9 cellular contexts compared by ENCODE assay signal in the genomic region with DNA sequence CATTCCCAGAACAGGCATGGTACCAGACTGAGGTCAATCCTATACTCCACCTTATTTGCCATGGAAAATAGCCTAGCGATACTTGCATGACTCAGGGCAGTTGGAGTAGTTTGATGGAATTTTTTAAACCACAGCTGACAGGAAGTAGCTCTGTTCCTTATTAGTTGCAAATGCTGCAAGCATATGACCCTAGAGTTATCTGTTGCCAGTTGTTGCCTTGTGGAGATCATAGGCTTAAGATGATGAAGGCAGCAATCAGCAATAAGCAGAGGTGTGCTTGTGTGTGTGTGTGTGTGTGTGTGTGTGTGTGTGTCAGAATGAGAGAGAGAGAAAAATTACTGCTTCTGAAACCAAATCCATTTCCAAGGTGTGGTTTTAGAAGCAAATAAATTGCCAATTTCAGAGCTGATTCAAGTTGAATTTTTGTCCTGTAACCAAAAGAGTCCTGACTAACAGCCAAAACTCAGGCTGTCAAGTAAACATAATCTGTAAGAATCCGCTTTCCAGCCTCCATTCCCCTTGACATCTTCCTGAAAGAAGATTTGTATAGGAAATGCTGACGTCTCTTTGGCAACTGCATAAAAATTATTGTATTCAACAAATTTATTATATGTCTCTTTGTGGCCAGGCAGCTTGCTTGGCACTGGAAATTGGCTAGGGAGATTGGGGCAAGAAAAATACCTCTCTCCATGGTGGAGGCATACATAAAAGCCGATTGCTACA.
A peak's percentile ranks its signal among the peaks of the same experiment; 100 is the strongest.
DNase-seq lines count a peak whose midpoint lies in the region; ATAC-seq, FAIRE-seq and TF ChIP-seq lines count a peak whose summit lies in the region.
"Had no signal": no experiment of that assay in that cellular context is flagged by ENCODE, and none has a peak within 500 bp of the region (broad histone marks: within the 10 kb centered on the region; RNA-seq: fewer than 3 reads in every experiment).

No MANE protein-coding gene starts in this region.

- TF ChIP-seq POLR2A in body of pancreas (IDR thresholded peaks at IDR 0.05), result no peak

- H3K27me3 ChIP-seq in body of pancreas, result no peaks in the 10 kb centered on the region

- TF ChIP-seq CTCF in body of pancreas (IDR thresholded peaks at IDR 0.05), result no peak

- 45 to 62% methylated on average over 4 of the region's 4 CpGs for WGBS in body of pancreas, 2 donors

- intact Hi-C loops in Right ventricle myocardium inferior (cut with DNase I), result no loop called here
- intact Hi-C loops in cardiac septum (cut with DNase I), result loop anchor here (2.0 kb wide), 1 partner anchor 142 kb away; the partner anchor contains the start of genes PDCD10 and SERPINI1
- intact Hi-C loops in body of pancreas (cut with DNase I), result no loop called here

- no peaks in the 10 kb centered on the region for H3K4me1 ChIP-seq in body of pancreas

- FAIRE-seq in urothelium cell line (lab: Jason Lieb, UNC), result no peak

- DNase-seq in Right ventricle myocardium inferior (ENCODE audit: missing footprints), result no peak
- DNase-seq in cardiac septum (ENCODE audit: low spot score), result no peak
- DNase-seq in body of pancreas, result no peak
- peak; percentile 77 for DNase-seq in iris pigment epithelial cell (ENCODE audit: low read depth)
- DNase-seq in urothelium cell line (ENCODE audit: low spot score), result peak; percentile 32
- DNase-seq: NK-92 treated with Interleukin-12 subunit alpha and Interleukin-12 subunit beta, amount 100 ng/mL, for 24 hours had no signal

- H3K9me3 ChIP-seq in body of pancreas, result no peaks in the 10 kb centered on the region

- H3K27ac ChIP-seq in body of pancreas, result no peak overlapping the region

- H3K4me3 ChIP-seq in body of pancreas, result no peak overlapping the region

- peak; percentile 57 for ATAC-seq in Right ventricle myocardium inferior
- ATAC-seq in body of pancreas, result peak; percentile 33
- no peak for ATAC-seq in HG02678 (IDR thresholded peaks at IDR 0.05; ENCODE audit: unreplicated experiment)
- no peak for ATAC-seq in GM19324 (IDR thresholded peaks at IDR 0.05; ENCODE audit: low FRiP score, unreplicated experiment)
- no peak for ATAC-seq in GM18858 (IDR thresholded peaks at IDR 0.05; ENCODE audit: unreplicated experiment)

- H3K36me3 ChIP-seq in body of pancreas (replicated peaks in 1 of 2; ENCODE audit: insufficient read depth in 1 of 2, low read depth in 2 of 2), result no peaks in the 10 kb centered on the region

Comparison
In these comparisons a context has a peak if more than half of its experiments do, and no peak if none do; other contexts are left out.
1. ATAC-seq: peak in Right ventricle myocardium inferior (single experiment) and body of pancreas (single experiment); none in HG02678 (single experiment), GM19324 (single experiment) and GM18858 (single experiment).
2. DNase-seq: peak in iris pigment epithelial cell (single experiment) and urothelium cell line (single experiment); none in Right ventricle myocardium inferior (single experiment), cardiac septum (single experiment) and body of pancreas (0 of 4).